20 cellular contexts compared by ENCODE assay signal in the genomic region with DNA sequence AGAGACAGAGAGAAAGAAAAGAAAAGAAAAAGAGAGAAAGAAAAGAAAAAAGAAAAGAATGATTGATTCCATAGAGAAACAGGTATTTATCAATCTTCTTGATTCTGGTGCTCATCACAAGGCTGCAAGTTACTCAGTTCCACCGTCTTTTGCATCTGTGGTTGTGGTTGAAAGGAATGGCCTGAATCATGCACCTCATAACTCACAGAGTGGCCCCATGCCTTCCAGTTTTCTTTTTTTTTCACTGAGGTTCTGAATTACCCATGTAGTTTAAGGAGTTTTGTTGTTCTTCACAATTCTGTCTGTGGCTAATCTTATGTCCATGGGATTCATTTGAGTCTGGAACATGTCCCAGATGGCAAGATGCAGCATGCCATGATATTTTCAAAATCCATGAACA.
"Had no signal": no experiment of that assay in that cellular context is flagged by ENCODE, and none has a peak within 500 bp of the region (broad histone marks: within the 10 kb centered on the region; RNA-seq: fewer than 3 reads in every experiment).

No MANE protein-coding gene starts in this region.

- DNase-seq: activated CD4-positive, alpha-beta T cell treated with anti-CD3 and anti-CD28 coated beads, Interleukin-2, amount 10 ng/mL, durations not matched to agents 7 days and 5 days; activated CD4-positive, CD25-positive, alpha-beta regulatory T cell; activated CD8-positive, alpha-beta memory T cell treated with anti-CD3 and anti-CD28 coated beads for 24 hours; activated gamma-delta T cell treated with Interleukin-2 at 50 U/mL for 16 hours; activated naive CD8-positive, alpha-beta T cell treated with anti-CD3 and anti-CD28 coated beads for 36 hours; brain microvascular endothelial cell; effector memory CD4-positive, alpha-beta T cell; gastrocnemius medialis; heart left ventricle; islet precursor cell; left lung; naive thymus-derived CD4-positive, alpha-beta T cell; pancreas; stimulated activated CD4-positive, alpha-beta T cell treated with anti-CD3 and anti-CD28 coated beads, Interleukin-15, amount 100 ng/mL, for 24 hours; stimulated activated CD4-positive, alpha-beta T cell treated with anti-CD3 and anti-CD28 coated beads, Interleukin-4, amount 100 ng/mL, for 1 hour; stimulated activated naive CD4-positive, alpha-beta T cell; substantia nigra had no signal

- H3K9me3 ChIP-seq: gastrocnemius medialis, heart left ventricle, pancreas, tibial nerve, vagina had no signal

- H3K4me1 ChIP-seq: gastrocnemius medialis, heart left ventricle, left lung, pancreas, tibial nerve, vagina had no signal

- FAIRE-seq: pancreas had no signal

- H3K4me3 Mint-ChIP-seq: activated CD4-positive, alpha-beta T cell treated with anti-CD3 and anti-CD28 coated beads, Interleukin-2, amount 10 ng/mL, durations not matched to agents 7 days and 5 days; activated naive CD8-positive, alpha-beta T cell treated with anti-CD3 and anti-CD28 coated beads for 36 hours; dendritic cell treated with granulocyte-macrophage colony-stimulating factor and Interleukin-4, amounts not matched to agents 40 ng/mL and 50 ng/mL, for 4 days; naive thymus-derived CD4-positive, alpha-beta T cell had no signal

- ATAC-seq: gastrocnemius medialis; heart left ventricle; left lung; naive thymus-derived CD4-positive, alpha-beta T cell; pancreas had no signal

- H3K4me1 Mint-ChIP-seq: activated CD4-positive, alpha-beta T cell treated with anti-CD3 and anti-CD28 coated beads, Interleukin-2, amount 10 ng/mL, durations not matched to agents 7 days and 5 days; activated naive CD8-positive, alpha-beta T cell treated with anti-CD3 and anti-CD28 coated beads for 36 hours had no signal

- H3K27ac ChIP-seq: brain microvascular endothelial cell, gastrocnemius medialis, heart left ventricle, left lung, pancreas, tibial nerve, vagina had no signal

- H3K36me3 Mint-ChIP-seq: activated naive CD8-positive, alpha-beta T cell treated with anti-CD3 and anti-CD28 coated beads for 36 hours had no signal

- H3K4me3 ChIP-seq: gastrocnemius medialis, heart left ventricle, left lung, pancreas, tibial nerve, vagina had no signal

- H3K36me3 ChIP-seq: brain microvascular endothelial cell, gastrocnemius medialis, heart left ventricle, left lung, pancreas, tibial nerve, vagina had no signal

- H3K27ac Mint-ChIP-seq: activated CD4-positive, alpha-beta T cell treated with anti-CD3 and anti-CD28 coated beads, Interleukin-2, amount 10 ng/mL, durations not matched to agents 7 days and 5 days; activated naive CD8-positive, alpha-beta T cell treated with anti-CD3 and anti-CD28 coated beads for 36 hours; dendritic cell treated with granulocyte-macrophage colony-stimulating factor and Interleukin-4, amounts not matched to agents 40 ng/mL and 50 ng/mL, for 4 days; naive thymus-derived CD4-positive, alpha-beta T cell had no signal

- H3K27me3 ChIP-seq: brain microvascular endothelial cell, gastrocnemius medialis, left lung, pancreas, tibial nerve, vagina had no signal

- H3K9me3 Mint-ChIP-seq: activated CD4-positive, alpha-beta T cell treated with anti-CD3 and anti-CD28 coated beads, Interleukin-2, amount 10 ng/mL, durations not matched to agents 7 days and 5 days had no signal
